In genomic region chr18:10682368-10682714, GRCh38 we compare ENCODE assay signal across 28 cellular contexts.
DNase-seq lines count a peak whose midpoint lies in the region; ATAC-seq, FAIRE-seq and TF ChIP-seq lines count a peak whose summit lies in the region.
"Had no signal": no experiment of that assay in that cellular context is flagged by ENCODE, and none has a peak within 500 bp of the region (broad histone marks: within the 10 kb centered on the region; RNA-seq: fewer than 3 reads in every experiment).

No MANE protein-coding gene starts in this region.

- peak; percentile 5 for DNase-seq in NCI-H82 (lab: John Stamatoyannopoulos, UW)
- no peak for DNase-seq in NCI-H82 treated with DMSO at 0.1 percent for 48 hours (lab: John Stamatoyannopoulos, UW; ENCODE audit: unreplicated experiment)
- DNase-seq in MM.1S, result no peak
- DNase-seq in K562 (ENCODE audit: extremely low read depth in 1 of 4, low spot score in 3 of 4), result peak in 2 of 4 experiments; percentile 28 to 53
- peak; percentile 23 for DNase-seq in osteocyte (ENCODE audit: extremely low spot score, unreplicated experiment)
- DNase-seq in BE2C, result no peak
- DNase-seq in NCI-H2227 treated with DMSO at 0.1 percent for 48 hours (lab: John Stamatoyannopoulos, UW), result no peak
- DNase-seq: activated CD4-positive, alpha-beta T cell treated with anti-CD3 and anti-CD28 coated beads, Interleukin-2, amount 10 ng/mL, durations not matched to agents 24 days and 14 days; activated effector memory CD4-positive, alpha-beta T cell treated with anti-CD3 and anti-CD28 coated beads, Interleukin-2, amount 50 U/mL, for 16 hours; activated naive CD8-positive, alpha-beta T cell treated with anti-CD3 and anti-CD28 coated beads, Interleukin-2, amount 10 ng/mL, durations not matched to agents 7 days and 5 days; activated T-cell treated with anti-CD3 and anti-CD28 coated beads, Interleukin-2, amount 50 U/mL, for 1 hour; AML-193; CD8-positive, alpha-beta memory T cell; central memory CD4-positive, alpha-beta T cell; DMS153; dorsolateral prefrontal cortex; KG1; naive thymus-derived CD8-positive, alpha-beta T cell; NCI-H1436; NCI-H2081 treated with DMSO at 0.1 percent for 48 hours; NCI-H446; PC-9; stimulated activated naive CD8-positive, alpha-beta T cell treated with anti-CD3 and anti-CD28 coated beads, Interleukin-15, amount 100 ng/mL, for 72 hours; thyroid gland had no signal

- in situ Hi-C loops in K562 (cut with MboI), result no loop called here

- no peak overlapping the region for H3K4me3 Mint-ChIP-seq in osteocyte (ENCODE audit: unreplicated experiment)
- H3K4me3 Mint-ChIP-seq: activated CD4-positive, alpha-beta T cell treated with anti-CD3 and anti-CD28 coated beads, Interleukin-2, amount 10 ng/mL, durations not matched to agents 24 days and 14 days; activated naive CD8-positive, alpha-beta T cell treated with anti-CD3 and anti-CD28 coated beads, Interleukin-2, amount 10 ng/mL, durations not matched to agents 7 days and 5 days; CD8-positive, alpha-beta memory T cell; naive thymus-derived CD8-positive, alpha-beta T cell; stimulated activated naive CD8-positive, alpha-beta T cell treated with anti-CD3 and anti-CD28 coated beads, Interleukin-15, amount 100 ng/mL, for 72 hours; T-helper 2 cell treated with Interferon-gamma antibody and Interleukin-4, amounts not matched to agents 5 μg/mL and 100 μg/mL, for 36 hours had no signal

- H3K27me3 ChIP-seq in MM.1S (replicated peaks; ENCODE audit: insufficient read depth, low read length), result no peaks in the 10 kb centered on the region
- peaks cover 37 to 41% of the 10 kb centered on the region in 2 experiments; a peak in 4 of 5 replicates for H3K27me3 ChIP-seq in K562 (ENCODE audit: control insufficient read depth in 2 of 2, insufficient read depth in 2 of 2, low read length in 2 of 2)
- no peaks in the 10 kb centered on the region for H3K27me3 ChIP-seq in BE2C
- H3K27me3 ChIP-seq: dorsolateral prefrontal cortex, thyroid gland had no signal

- no peaks in the 10 kb centered on the region for H3K27me3 Mint-ChIP-seq in osteocyte (ENCODE audit: unreplicated experiment)

- H3K27ac Mint-ChIP-seq in osteocyte (ENCODE audit: unreplicated experiment), result no peak overlapping the region
- H3K27ac Mint-ChIP-seq: activated CD4-positive, alpha-beta T cell treated with anti-CD3 and anti-CD28 coated beads, Interleukin-2, amount 10 ng/mL, durations not matched to agents 24 days and 14 days; activated naive CD8-positive, alpha-beta T cell treated with anti-CD3 and anti-CD28 coated beads, Interleukin-2, amount 10 ng/mL, durations not matched to agents 7 days and 5 days; CD8-positive, alpha-beta memory T cell; naive thymus-derived CD8-positive, alpha-beta T cell; stimulated activated naive CD8-positive, alpha-beta T cell treated with anti-CD3 and anti-CD28 coated beads, Interleukin-15, amount 100 ng/mL, for 72 hours; T-helper 2 cell treated with Interferon-gamma antibody and Interleukin-4, amounts not matched to agents 5 μg/mL and 100 μg/mL, for 36 hours had no signal

- H3K9me3 Mint-ChIP-seq in osteocyte (ENCODE audit: unreplicated experiment), result no peaks in the 10 kb centered on the region
- H3K9me3 Mint-ChIP-seq: activated CD4-positive, alpha-beta T cell treated with anti-CD3 and anti-CD28 coated beads, Interleukin-2, amount 10 ng/mL, durations not matched to agents 24 days and 14 days; activated naive CD8-positive, alpha-beta T cell treated with anti-CD3 and anti-CD28 coated beads, Interleukin-2, amount 10 ng/mL, durations not matched to agents 7 days and 5 days; CD8-positive, alpha-beta memory T cell; naive thymus-derived CD8-positive, alpha-beta T cell; stimulated activated naive CD8-positive, alpha-beta T cell treated with anti-CD3 and anti-CD28 coated beads, Interleukin-15, amount 100 ng/mL, for 72 hours; T-helper 2 cell treated with Interferon-gamma antibody and Interleukin-4, amounts not matched to agents 5 μg/mL and 100 μg/mL, for 36 hours had no signal

- POLR2A ChIA-PET in K562 (lab: Yijun Ruan, JAX), result interaction anchor here (0.6 kb wide), 1 partner anchor 17 kb away, joined by 5 read pairs; no protein-coding TSS in a partner anchor

- CTCF ChIA-PET in K562 (lab: Yijun Ruan, JAX; ENCODE audit: low intra/inter-chr PET ratio), result interaction anchor here (1.0 kb wide), 1 partner anchor 122 kb away, joined by 3 read pairs; no protein-coding TSS in a partner anchor

- no TSS peak for BruUV-seq in K562 (replicated peaks; lab: Mats Ljungman, UMichigan)

- peaks cover 52% of the 10 kb centered on the region for H3K36me3 Mint-ChIP-seq in osteocyte (ENCODE audit: unreplicated experiment)
- H3K36me3 Mint-ChIP-seq: activated naive CD8-positive, alpha-beta T cell treated with anti-CD3 and anti-CD28 coated beads, Interleukin-2, amount 10 ng/mL, durations not matched to agents 7 days and 5 days; CD8-positive, alpha-beta memory T cell; naive thymus-derived CD8-positive, alpha-beta T cell had no signal

- no peak for TF ChIP-seq EP300 in K562 (IDR thresholded peaks at IDR 0.05; ENCODE audit: low read length)

- no peak overlapping the region for H3K27ac ChIP-seq in MM.1S (ENCODE audit: low read length)
- no peak overlapping the region for H3K27ac ChIP-seq in K562 (ENCODE audit: extremely low read depth, low read depth, low read length)
- H3K27ac ChIP-seq: PC-9, thyroid gland had no signal

- H3K4me1 ChIP-seq in MM.1S (ENCODE audit: low read length) (no peaks in the 10 kb centered on the region), K562 (replicated peaks in 1 of 2; ENCODE audit: control insufficient read depth in 2 of 2, insufficient read depth in 2 of 2, low read length in 2 of 2) (no peaks in the 10 kb centered on the region), BE2C (no peaks in the 10 kb centered on the region)
- H3K4me1 ChIP-seq: thyroid gland had no signal

- H3K9me2 ChIP-seq in MM.1S (replicated peaks; ENCODE audit: insufficient read depth, low read length), result no peaks in the 10 kb centered on the region

- peak; percentile 19 for FAIRE-seq in K562 (lab: Jason Lieb, UNC)
- FAIRE-seq: G401.6 had no signal

- peak; percentile 42 to 67 for TF ChIP-seq RAD21 in K562 (CRISPR knock-in tag; conservative IDR thresholded peaks at IDR 0.05 in 1 of 2, IDR thresholded peaks at IDR 0.05 in 1 of 2)

- H3K9me3 ChIP-seq in MM.1S (replicated peaks; ENCODE audit: insufficient read depth, low read length) (no peaks in the 10 kb centered on the region), K562 (replicated peaks; ENCODE audit: control insufficient read depth, insufficient read depth, low read depth, low read length) (no peaks in the 10 kb centered on the region), BE2C (no peaks in the 10 kb centered on the region)
- H3K9me3 ChIP-seq: thyroid gland had no signal

- H3K36me3 ChIP-seq in MM.1S (replicated peaks; ENCODE audit: insufficient read depth, low read length), result no peaks in the 10 kb centered on the region
- H3K36me3 ChIP-seq in K562 (ENCODE audit: control insufficient read depth, insufficient read depth, low read length), result no peaks in the 10 kb centered on the region
- no peaks in the 10 kb centered on the region for H3K36me3 ChIP-seq in BE2C
- H3K36me3 ChIP-seq: thyroid gland had no signal

- no peak overlapping the region for H3K9ac ChIP-seq in MM.1S (ENCODE audit: low read length)
- H3K9ac ChIP-seq in K562 (ENCODE audit: insufficient read depth in 1 of 2, low read depth in 2 of 2, low read length in 2 of 2), result no peak overlapping the region

- TF ChIP-seq POLR2A in K562 (conservative IDR thresholded peaks at IDR 0.05), result no peak

- no peaks in the 10 kb centered on the region for H3K79me2 ChIP-seq in MM.1S (ENCODE audit: low read length)
- no peaks in the 10 kb centered on the region for H3K79me2 ChIP-seq in K562 (ENCODE audit: control insufficient read depth, insufficient read depth, low read length)

- 2% methylated on average over 7 of the region's 7 CpGs for WGBS in K562 (ENCODE audit: insufficient coverage, low coverage, missing lambda C conversion rate)

- ATAC-seq in K562, result peak; percentile 91
- ATAC-seq in GM19452 (IDR thresholded peaks at IDR 0.05; ENCODE audit: unreplicated experiment), result no peak
- ATAC-seq: naive thymus-derived CD8-positive, alpha-beta T cell; Right ventricle myocardium inferior; stimulated activated naive CD8-positive, alpha-beta T cell treated with anti-CD3 and anti-CD28 coated beads, Interleukin-15, amount 100 ng/mL, for 72 hours had no signal

- H3K4me2 ChIP-seq in MM.1S (ENCODE audit: low read depth, low read length) (no peak overlapping the region), K562 (ENCODE audit: insufficient read depth, low read length) (no peak overlapping the region)
- H3K4me2 ChIP-seq: PC-9 had no signal

- H2AFZ ChIP-seq in MM.1S (ENCODE audit: low read length), result no peak overlapping the region
- no peak overlapping the region for H2AFZ ChIP-seq in K562 (ENCODE audit: low read depth, low read length)
- H2AFZ ChIP-seq: PC-9 had no signal

- intact Hi-C loops in K562 (cut with micrococcal nuclease), result loop anchor here (2.0 kb wide), 1 partner anchor 122 kb away; no protein-coding TSS in a partner anchor

- H3K9me1 ChIP-seq in K562 (ENCODE audit: control insufficient read depth, insufficient read depth, low read length), result no peaks in the 10 kb centered on the region

- TF ChIP-seq CTCF in MM.1S (IDR thresholded peaks at IDR 0.05; ENCODE audit: low read length), result 0 out of 2 replicates have a peak, but pooled peaks have one; percentile 4
- peak; percentile 59 to 61 (median 60) for TF ChIP-seq CTCF in K562 (IDR thresholded peaks at IDR 0.05 in 2 of 3, conservative IDR thresholded peaks at IDR 0.05 in 1 of 3; ENCODE audit: insufficient read depth in 2 of 3, low read depth in 1 of 3, low read length in 3 of 3)
- no peak for TF ChIP-seq CTCF in osteocyte (IDR thresholded peaks at IDR 0.05)
- no peak for TF ChIP-seq CTCF in BE2C (IDR thresholded peaks at IDR 0.05; ENCODE audit: low read depth, low read length)

- H3K4me3 ChIP-seq in MM.1S (ENCODE audit: low read length) (no peak overlapping the region), K562 (no peak overlapping the region), BE2C (ENCODE audit: low read depth, low read length) (no peak overlapping the region)
- H3K4me3 ChIP-seq: dorsolateral prefrontal cortex, PC-9, thyroid gland had no signal

- H3K4me1 Mint-ChIP-seq in osteocyte (ENCODE audit: unreplicated experiment), result peaks cover 13% of the 10 kb centered on the region
- H3K4me1 Mint-ChIP-seq: activated CD4-positive, alpha-beta T cell treated with anti-CD3 and anti-CD28 coated beads, Interleukin-2, amount 10 ng/mL, durations not matched to agents 24 days and 14 days; activated naive CD8-positive, alpha-beta T cell treated with anti-CD3 and anti-CD28 coated beads, Interleukin-2, amount 10 ng/mL, durations not matched to agents 7 days and 5 days; CD8-positive, alpha-beta memory T cell; naive thymus-derived CD8-positive, alpha-beta T cell; stimulated activated naive CD8-positive, alpha-beta T cell treated with anti-CD3 and anti-CD28 coated beads, Interleukin-15, amount 100 ng/mL, for 72 hours had no signal

- H4K20me1 ChIP-seq in MM.1S (ENCODE audit: insufficient read depth, low read length) (no peaks in the 10 kb centered on the region), K562 (replicated peaks; ENCODE audit: control insufficient read depth, insufficient read depth, low read length) (no peaks in the 10 kb centered on the region; the same call in 1 of the 2 replicates)

- no peaks in the 10 kb centered on the region for H3F3A ChIP-seq in MM.1S (ENCODE audit: insufficient read depth, low read length)

TF ChIP-seq in K562, 482 proteins besides CTCF, POLR2A, EP300 and RAD21 (continues in another document):
- TF ChIP-seq TFAM (CRISPR knock-in tag; conservative IDR thresholded peaks at IDR 0.05), result no peak

Comparison
In these comparisons a context has a peak if more than half of its experiments do, and no peak if none do; other contexts are left out.
1. DNase-seq: peak in NCI-H82 (single experiment) and osteocyte (single experiment); none in NCI-H82 treated with DMSO at 0.1 percent for 48 hours (single experiment), MM.1S (single experiment), BE2C (single experiment) and NCI-H2227 treated with DMSO at 0.1 percent for 48 hours (single experiment).
2. CTCF ChIP-seq: peak in MM.1S (single experiment) and K562 (3 of 3); none in osteocyte (single experiment) and BE2C (single experiment).